ENCODE assay signal across 1 cellular context in the genomic region with DNA sequence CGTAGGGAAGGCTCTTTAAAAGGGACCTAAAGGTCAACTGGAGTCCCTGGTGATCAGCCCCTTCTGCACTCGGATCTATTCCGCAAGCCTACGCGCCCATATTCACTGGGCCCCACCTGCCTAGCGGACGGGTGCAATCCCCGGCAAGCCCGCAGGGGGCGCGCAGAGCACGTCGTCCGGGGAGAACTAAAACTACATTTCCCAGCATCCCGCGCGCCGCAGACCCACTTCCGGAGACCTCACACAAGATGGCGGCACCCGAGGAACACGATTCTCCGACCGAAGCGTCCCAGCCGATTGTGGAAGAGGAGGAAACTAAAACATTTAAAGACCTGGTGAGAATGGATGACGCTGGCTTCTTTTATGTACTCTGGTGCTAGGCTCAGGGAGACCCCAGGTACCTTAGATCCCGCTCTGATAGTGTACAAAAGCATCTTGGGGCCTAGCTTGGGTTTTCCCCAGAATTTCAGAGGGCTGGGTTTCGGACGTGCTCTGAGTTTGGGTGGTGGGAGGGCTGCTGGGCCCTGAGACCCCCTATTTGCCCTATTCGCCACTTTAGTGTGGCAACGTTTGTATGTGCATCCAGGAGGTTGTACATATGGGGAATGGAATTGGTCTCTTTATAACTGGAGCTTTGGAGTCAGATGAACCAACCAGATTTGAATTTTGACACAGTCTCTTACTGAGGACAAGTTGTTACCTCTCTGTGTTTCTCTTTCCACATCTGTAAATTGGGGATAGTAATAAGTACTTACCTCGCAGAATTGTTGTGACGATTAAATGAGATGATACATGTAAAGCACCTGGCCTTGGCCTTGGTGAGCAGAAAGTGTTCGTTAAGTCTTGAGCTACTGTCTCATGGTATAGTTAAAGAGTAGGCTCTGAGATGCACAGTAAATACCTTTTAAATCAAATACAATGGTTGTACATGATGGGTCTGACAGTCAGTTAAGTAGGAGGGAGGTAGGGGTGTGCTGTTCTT.
TF ChIP-seq lines count a peak whose summit lies in the region.

Gene DDX47 (plus strand): TSS at position 227 of the 982 bp plus-strand sequence. CDS start 22 bp downstream, at position 249.

TF ChIP-seq in HepG2, 621 proteins besides CTCF, POLR2A, EP300 and RAD21 (continued from another document and continues in another):
- TF ChIP-seq RERE (CRISPR knock-in tag; IDR thresholded peaks at IDR 0.05; ENCODE audit: low read depth) (0 out of 2 replicates have a peak, but pooled peaks have one; percentile 16), MATR3 (CRISPR knock-in tag; IDR thresholded peaks at IDR 0.05) (no peak), ZNF446 (CRISPR knock-in tag; IDR thresholded peaks at IDR 0.05) (no peak), GATAD1 (CRISPR knock-in tag; IDR thresholded peaks at IDR 0.05) (peak; percentile 92), ZNF460 (CRISPR knock-in tag; IDR thresholded peaks at IDR 0.05; ENCODE audit: borderline replicate concordance) (no peak; the same call in 1 of the 2 replicates), EEA1 (CRISPR knock-in tag; IDR thresholded peaks at IDR 0.05; ENCODE audit: borderline replicate concordance) (no peak), EED (CRISPR knock-in tag; IDR thresholded peaks at IDR 0.05) (peak; percentile 72; the same call in 1 of the 2 replicates), U2AF2 (IDR thresholded peaks at IDR 0.05; ENCODE audit: low read depth, low read length) (no peak), NFIB (CRISPR knock-in tag; IDR thresholded peaks at IDR 0.05; ENCODE audit: borderline replicate concordance) (no peak), SIN3B (IDR thresholded peaks at IDR 0.05; ENCODE audit: low read length) (peak; percentile 78; the same call in 1 of the 2 replicates), ARHGAP35 (CRISPR knock-in tag; IDR thresholded peaks at IDR 0.05; ENCODE audit: borderline replicate concordance) (no peak), CBFB (CRISPR knock-in tag; IDR thresholded peaks at IDR 0.05) (peak; percentile 75; the same call in 1 of the 2 replicates), ZFP36L1 (CRISPR knock-in tag; IDR thresholded peaks at IDR 0.05) (no peak), NPAS2 (CRISPR knock-in tag; IDR thresholded peaks at IDR 0.05; ENCODE audit: borderline replicate concordance) (no peak), NFATC3 (CRISPR knock-in tag; IDR thresholded peaks at IDR 0.05) (peak; percentile 82; the same call in 1 of the 2 replicates), DBP (CRISPR knock-in tag; IDR thresholded peaks at IDR 0.05; ENCODE audit: not compliant biosample characterization) (peak; percentile 68), ISX (CRISPR knock-in tag; conservative IDR thresholded peaks at IDR 0.05) (no peak), TCF7 (IDR thresholded peaks at IDR 0.05; ENCODE audit: low read depth) (no peak), RARG (CRISPR knock-in tag; IDR thresholded peaks at IDR 0.05; ENCODE audit: low read depth) (no peak), CBX2 (IDR thresholded peaks at IDR 0.05; ENCODE audit: low read depth, low read length) (no peak), CBX2 (CRISPR knock-in tag; IDR thresholded peaks at IDR 0.05; ENCODE audit: low read depth) (no peak), ZNF138 (CRISPR knock-in tag; IDR thresholded peaks at IDR 0.05; ENCODE audit: low read depth) (peak; percentile 73; the same call in 1 of the 2 replicates), ZNF891 (CRISPR knock-in tag; IDR thresholded peaks at IDR 0.05) (peak; percentile 85; the same call in 1 of the 2 replicates), ZFAT (CRISPR knock-in tag; conservative IDR thresholded peaks at IDR 0.05) (no peak), ZNF788 (CRISPR knock-in tag; IDR thresholded peaks at IDR 0.05; ENCODE audit: borderline replicate concordance) (peak; percentile 91; the same call in 1 of the 2 replicates), ZNF841 (CRISPR knock-in tag; IDR thresholded peaks at IDR 0.05; ENCODE audit: borderline replicate concordance) (no peak), REL (CRISPR knock-in tag; conservative IDR thresholded peaks at IDR 0.05) (no peak), MYC (CRISPR knock-in tag; IDR thresholded peaks at IDR 0.05; ENCODE audit: borderline replicate concordance) (peak; percentile 73; the same call in 1 of the 2 replicates), ZSCAN25 (CRISPR knock-in tag; IDR thresholded peaks at IDR 0.05) (peak; percentile 37; the same call in 1 of the 2 replicates), MYPOP (CRISPR knock-in tag; IDR thresholded peaks at IDR 0.05) (no peak), RBM22 (optimal IDR thresholded peaks at IDR 0.05; ENCODE audit: low read length) (no peak), ZNF530 (CRISPR knock-in tag; IDR thresholded peaks at IDR 0.05; ENCODE audit: low read depth) (no peak), NR3C1 (CRISPR knock-in tag; IDR thresholded peaks at IDR 0.05) (no peak)
- TF ChIP-seq, protein P1, sequence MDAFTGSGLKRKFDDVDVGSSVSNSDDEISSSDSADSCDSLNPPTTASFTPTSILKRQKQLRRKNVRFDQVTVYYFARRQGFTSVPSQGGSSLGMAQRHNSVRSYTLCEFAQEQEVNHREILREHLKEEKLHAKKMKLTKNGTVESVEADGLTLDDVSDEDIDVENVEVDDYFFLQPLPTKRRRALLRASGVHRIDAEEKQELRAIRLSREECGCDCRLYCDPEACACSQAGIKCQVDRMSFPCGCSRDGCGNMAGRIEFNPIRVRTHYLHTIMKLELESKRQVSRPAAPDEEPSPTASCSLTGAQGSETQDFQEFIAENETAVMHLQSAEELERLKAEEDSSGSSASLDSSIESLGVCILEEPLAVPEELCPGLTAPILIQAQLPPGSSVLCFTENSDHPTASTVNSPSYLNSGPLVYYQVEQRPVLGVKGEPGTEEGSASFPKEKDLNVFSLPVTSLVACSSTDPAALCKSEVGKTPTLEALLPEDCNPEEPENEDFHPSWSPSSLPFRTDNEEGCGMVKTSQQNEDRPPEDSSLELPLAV (CRISPR knock-in tag; conservative IDR thresholded peaks at IDR 0.05; ENCODE audit: low read depth) = no peak
- TF ChIP-seq, protein P2, sequence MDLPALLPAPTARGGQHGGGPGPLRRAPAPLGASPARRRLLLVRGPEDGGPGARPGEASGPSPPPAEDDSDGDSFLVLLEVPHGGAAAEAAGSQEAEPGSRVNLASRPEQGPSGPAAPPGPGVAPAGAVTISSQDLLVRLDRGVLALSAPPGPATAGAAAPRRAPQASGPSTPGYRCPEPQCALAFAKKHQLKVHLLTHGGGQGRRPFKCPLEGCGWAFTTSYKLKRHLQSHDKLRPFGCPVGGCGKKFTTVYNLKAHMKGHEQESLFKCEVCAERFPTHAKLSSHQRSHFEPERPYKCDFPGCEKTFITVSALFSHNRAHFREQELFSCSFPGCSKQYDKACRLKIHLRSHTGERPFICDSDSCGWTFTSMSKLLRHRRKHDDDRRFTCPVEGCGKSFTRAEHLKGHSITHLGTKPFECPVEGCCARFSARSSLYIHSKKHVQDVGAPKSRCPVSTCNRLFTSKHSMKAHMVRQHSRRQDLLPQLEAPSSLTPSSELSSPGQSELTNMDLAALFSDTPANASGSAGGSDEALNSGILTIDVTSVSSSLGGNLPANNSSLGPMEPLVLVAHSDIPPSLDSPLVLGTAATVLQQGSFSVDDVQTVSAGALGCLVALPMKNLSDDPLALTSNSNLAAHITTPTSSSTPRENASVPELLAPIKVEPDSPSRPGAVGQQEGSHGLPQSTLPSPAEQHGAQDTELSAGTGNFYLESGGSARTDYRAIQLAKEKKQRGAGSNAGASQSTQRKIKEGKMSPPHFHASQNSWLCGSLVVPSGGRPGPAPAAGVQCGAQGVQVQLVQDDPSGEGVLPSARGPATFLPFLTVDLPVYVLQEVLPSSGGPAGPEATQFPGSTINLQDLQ (CRISPR knock-in tag; IDR thresholded peaks at IDR 0.05) = no peak
- TF ChIP-seq, protein P3, sequence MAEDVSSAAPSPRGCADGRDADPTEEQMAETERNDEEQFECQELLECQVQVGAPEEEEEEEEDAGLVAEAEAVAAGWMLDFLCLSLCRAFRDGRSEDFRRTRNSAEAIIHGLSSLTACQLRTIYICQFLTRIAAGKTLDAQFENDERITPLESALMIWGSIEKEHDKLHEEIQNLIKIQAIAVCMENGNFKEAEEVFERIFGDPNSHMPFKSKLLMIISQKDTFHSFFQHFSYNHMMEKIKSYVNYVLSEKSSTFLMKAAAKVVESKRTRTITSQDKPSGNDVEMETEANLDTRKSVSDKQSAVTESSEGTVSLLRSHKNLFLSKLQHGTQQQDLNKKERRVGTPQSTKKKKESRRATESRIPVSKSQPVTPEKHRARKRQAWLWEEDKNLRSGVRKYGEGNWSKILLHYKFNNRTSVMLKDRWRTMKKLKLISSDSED (CRISPR knock-in tag; IDR thresholded peaks at IDR 0.05) = no peak
- TF ChIP-seq, protein P4, sequence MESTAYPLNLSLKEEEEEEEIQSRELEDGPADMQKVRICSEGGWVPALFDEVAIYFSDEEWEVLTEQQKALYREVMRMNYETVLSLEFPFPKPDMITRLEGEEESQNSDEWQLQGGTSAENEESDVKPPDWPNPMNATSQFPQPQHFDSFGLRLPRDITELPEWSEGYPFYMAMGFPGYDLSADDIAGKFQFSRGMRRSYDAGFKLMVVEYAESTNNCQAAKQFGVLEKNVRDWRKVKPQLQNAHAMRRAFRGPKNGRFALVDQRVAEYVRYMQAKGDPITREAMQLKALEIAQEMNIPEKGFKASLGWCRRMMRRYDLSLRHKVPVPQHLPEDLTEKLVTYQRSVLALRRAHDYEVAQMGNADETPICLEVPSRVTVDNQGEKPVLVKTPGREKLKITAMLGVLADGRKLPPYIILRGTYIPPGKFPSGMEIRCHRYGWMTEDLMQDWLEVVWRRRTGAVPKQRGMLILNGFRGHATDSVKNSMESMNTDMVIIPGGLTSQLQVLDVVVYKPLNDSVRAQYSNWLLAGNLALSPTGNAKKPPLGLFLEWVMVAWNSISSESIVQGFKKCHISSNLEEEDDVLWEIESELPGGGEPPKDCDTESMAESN (CRISPR knock-in tag; conservative IDR thresholded peaks at IDR 0.05) = no peak; the same call in 1 of the 2 replicates
- TF ChIP-seq, protein P5, sequence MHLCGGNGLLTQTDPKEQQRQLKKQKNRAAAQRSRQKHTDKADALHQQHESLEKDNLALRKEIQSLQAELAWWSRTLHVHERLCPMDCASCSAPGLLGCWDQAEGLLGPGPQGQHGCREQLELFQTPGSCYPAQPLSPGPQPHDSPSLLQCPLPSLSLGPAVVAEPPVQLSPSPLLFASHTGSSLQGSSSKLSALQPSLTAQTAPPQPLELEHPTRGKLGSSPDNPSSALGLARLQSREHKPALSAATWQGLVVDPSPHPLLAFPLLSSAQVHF (CRISPR knock-in tag; IDR thresholded peaks at IDR 0.05) = no peak
- TF ChIP-seq, protein P6, sequence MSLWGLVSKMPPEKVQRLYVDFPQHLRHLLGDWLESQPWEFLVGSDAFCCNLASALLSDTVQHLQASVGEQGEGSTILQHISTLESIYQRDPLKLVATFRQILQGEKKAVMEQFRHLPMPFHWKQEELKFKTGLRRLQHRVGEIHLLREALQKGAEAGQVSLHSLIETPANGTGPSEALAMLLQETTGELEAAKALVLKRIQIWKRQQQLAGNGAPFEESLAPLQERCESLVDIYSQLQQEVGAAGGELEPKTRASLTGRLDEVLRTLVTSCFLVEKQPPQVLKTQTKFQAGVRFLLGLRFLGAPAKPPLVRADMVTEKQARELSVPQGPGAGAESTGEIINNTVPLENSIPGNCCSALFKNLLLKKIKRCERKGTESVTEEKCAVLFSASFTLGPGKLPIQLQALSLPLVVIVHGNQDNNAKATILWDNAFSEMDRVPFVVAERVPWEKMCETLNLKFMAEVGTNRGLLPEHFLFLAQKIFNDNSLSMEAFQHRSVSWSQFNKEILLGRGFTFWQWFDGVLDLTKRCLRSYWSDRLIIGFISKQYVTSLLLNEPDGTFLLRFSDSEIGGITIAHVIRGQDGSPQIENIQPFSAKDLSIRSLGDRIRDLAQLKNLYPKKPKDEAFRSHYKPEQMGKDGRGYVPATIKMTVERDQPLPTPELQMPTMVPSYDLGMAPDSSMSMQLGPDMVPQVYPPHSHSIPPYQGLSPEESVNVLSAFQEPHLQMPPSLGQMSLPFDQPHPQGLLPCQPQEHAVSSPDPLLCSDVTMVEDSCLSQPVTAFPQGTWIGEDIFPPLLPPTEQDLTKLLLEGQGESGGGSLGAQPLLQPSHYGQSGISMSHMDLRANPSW (CRISPR knock-in tag; IDR thresholded peaks at IDR 0.05; ENCODE audit: borderline replicate concordance) = no peak
